Comparison of ENCODE assay signal across 7 cellular contexts in the genomic region with DNA sequence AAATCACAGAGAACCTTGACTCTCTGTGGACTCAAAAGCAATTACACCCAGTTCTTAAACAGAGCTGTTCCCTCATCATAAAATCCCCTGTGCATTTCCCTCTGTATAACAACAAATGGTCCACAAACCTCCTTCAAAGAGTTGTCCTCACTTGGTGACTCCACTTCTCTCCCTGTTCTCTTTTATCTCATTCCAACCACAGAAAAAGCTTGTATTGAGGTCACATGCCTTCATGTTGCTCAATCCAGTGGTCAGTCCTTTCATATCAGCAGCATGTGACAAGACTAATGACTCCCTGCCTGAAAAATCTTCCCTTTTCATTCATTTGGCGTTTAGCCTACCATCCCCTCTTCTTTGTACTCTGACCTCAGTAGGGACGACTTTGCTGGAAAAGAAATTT.
A peak's percentile ranks its signal among the peaks of the same experiment; 100 is the strongest.
DNase-seq lines count a peak whose midpoint lies in the region; ATAC-seq and TF ChIP-seq lines count a peak whose summit lies in the region.

No MANE protein-coding gene starts in this region.

- H3K27me3 Mint-ChIP-seq in chondrocyte (ENCODE audit: low read depth) = no peaks in the 10 kb centered on the region
- no peaks in the 10 kb centered on the region for H3K27me3 Mint-ChIP-seq in stimulated activated memory B cell treated with anti-CD40 and anti-IgM and Interleukin-4, amounts not matched to agents 10 μg/mL and 1 μg/mL and 100 μg/mL, for 72 hours
- peaks cover 11% of the 10 kb centered on the region for H3K27me3 Mint-ChIP-seq in Calu3 (ENCODE audit: unreplicated experiment)

- H3K36me3 Mint-ChIP-seq in chondrocyte (ENCODE audit: low read depth) = no peaks in the 10 kb centered on the region
- H3K36me3 Mint-ChIP-seq in stimulated activated memory B cell treated with anti-CD40 and anti-IgM and Interleukin-4, amounts not matched to agents 10 μg/mL and 1 μg/mL and 100 μg/mL, for 72 hours = no peaks in the 10 kb centered on the region
- H3K36me3 Mint-ChIP-seq in Calu3 (ENCODE audit: insufficient read depth, unreplicated experiment) = no peaks in the 10 kb centered on the region

- no TSS peak for BruUV-seq in Calu3 (replicated peaks; lab: Mats Ljungman, UMichigan)

- H3K27ac Mint-ChIP-seq in chondrocyte (ENCODE audit: unreplicated experiment) (peak overlapping the region; percentile 100), Calu3 (ENCODE audit: unreplicated experiment) (no peak overlapping the region)
- H3K27ac Mint-ChIP-seq in stimulated activated memory B cell treated with anti-CD40 and anti-IgM and Interleukin-4, amounts not matched to agents 10 μg/mL and 1 μg/mL and 100 μg/mL, for 72 hours = peak overlapping the region; percentile 5

- DNase-seq in chondrocyte (ENCODE audit: low spot score) (no peak), Calu3 (no peak), activated T-cell treated with anti-CD3 and anti-CD28 coated beads for 4 hours (no peak)

- intact Hi-C loops in Calu3 (cut with micrococcal nuclease; ENCODE audit: unreplicated experiment) = no loop called here

- H3K9me3 Mint-ChIP-seq in chondrocyte (ENCODE audit: low read depth) (no peaks in the 10 kb centered on the region), Calu3 (ENCODE audit: low read depth, unreplicated experiment) (no peaks in the 10 kb centered on the region)
- H3K9me3 Mint-ChIP-seq in stimulated activated memory B cell treated with anti-CD40 and anti-IgM and Interleukin-4, amounts not matched to agents 10 μg/mL and 1 μg/mL and 100 μg/mL, for 72 hours = peaks cover 3% of the 10 kb centered on the region

- peak; percentile 12 for ATAC-seq in GM19463 (IDR thresholded peaks at IDR 0.05; ENCODE audit: unreplicated experiment)
- peak; percentile 20 for ATAC-seq in HG03378 (IDR thresholded peaks at IDR 0.05; ENCODE audit: unreplicated experiment)
- ATAC-seq in stimulated activated memory B cell treated with anti-CD40 and anti-IgM and Interleukin-4, amounts not matched to agents 10 μg/mL and 1 μg/mL and 100 μg/mL, for 72 hours = no peak
- ATAC-seq in GM19035 (IDR thresholded peaks at IDR 0.05; ENCODE audit: unreplicated experiment) = no peak

- H3K4me3 Mint-ChIP-seq in chondrocyte (ENCODE audit: unreplicated experiment) = peak overlapping the region; percentile 0
- H3K4me3 Mint-ChIP-seq in stimulated activated memory B cell treated with anti-CD40 and anti-IgM and Interleukin-4, amounts not matched to agents 10 μg/mL and 1 μg/mL and 100 μg/mL, for 72 hours = no peak overlapping the region
- no peak overlapping the region for H3K4me3 Mint-ChIP-seq in Calu3 (ENCODE audit: low read depth, unreplicated experiment)

- TF ChIP-seq CTCF in chondrocyte (IDR thresholded peaks at IDR 0.05) = no peak
- no peak for TF ChIP-seq CTCF in Calu3 (IDR thresholded peaks at IDR 0.05; ENCODE audit: unreplicated experiment)

- CTCF ChIA-PET in Calu3 (lab: Charles Lee) = no interaction called here

- H3K4me1 Mint-ChIP-seq in chondrocyte (ENCODE audit: low read depth) = peaks cover 89% of the 10 kb centered on the region
- H3K4me1 Mint-ChIP-seq in stimulated activated memory B cell treated with anti-CD40 and anti-IgM and Interleukin-4, amounts not matched to agents 10 μg/mL and 1 μg/mL and 100 μg/mL, for 72 hours = peaks cover 52% of the 10 kb centered on the region
- peaks cover 9% of the 10 kb centered on the region for H3K4me1 Mint-ChIP-seq in Calu3 (ENCODE audit: low read depth, unreplicated experiment)

Comparison
In these comparisons a context has a peak if more than half of its experiments do, and no peak if none do; other contexts are left out.
1. ATAC-seq: peak in GM19463 (single experiment) and HG03378 (single experiment); none in stimulated activated memory B cell treated with anti-CD40 and anti-IgM and Interleukin-4, amounts not matched to agents 10 μg/mL and 1 μg/mL and 100 μg/mL, for 72 hours (single experiment) and GM19035 (single experiment).